In genomic region chr13:85137516-85137915, GRCh38 we compare ENCODE assay signal across 20 cellular contexts.
"Had no signal": no experiment of that assay in that cellular context is flagged by ENCODE, and none has a peak within 500 bp of the region (broad histone marks: within the 10 kb centered on the region; RNA-seq: fewer than 3 reads in every experiment).

No MANE protein-coding gene starts in this region.

- H3K4me1 ChIP-seq: upper lobe of right lung had no signal

- DNase-seq: activated CD4-positive, alpha-beta T cell treated with anti-CD3 and anti-CD28 coated beads, Interleukin-2, amount 50 U/mL, for 4 hours; activated gamma-delta T cell; activated T-cell treated with anti-CD3 and anti-CD28 coated beads, Interleukin-2, amount 50 U/mL, for 72 hours; effector memory CD8-positive, alpha-beta T cell; foreskin fibroblast; glutamatergic neuron; hypothalamus; kidney; midbrain; nephron progenitor cell; occipital lobe; stimulated activated naive B cell treated with anti-CD40 and anti-IgM and Interleukin-4, amounts not matched to agents 10 μg/mL and 1 μg/mL and 100 μg/mL, for 72 hours; upper lobe of right lung had no signal

- ATAC-seq: activated naive CD4-positive, alpha-beta T cell treated with anti-CD3 and anti-CD28 coated beads, Interleukin-2, amount 50 U/mL, for 72 hours; activated T-cell treated with anti-CD3 and anti-CD28 coated beads, Interleukin-2, amount 50 U/mL, for 72 hours; effector memory CD8-positive, alpha-beta T cell; left lobe of liver; stimulated activated naive B cell treated with anti-CD40 and anti-IgM and Interleukin-4, amounts not matched to agents 10 μg/mL and 1 μg/mL and 100 μg/mL, for 72 hours; upper lobe of right lung had no signal

- H3K36me3 ChIP-seq: cardiac muscle cell, upper lobe of right lung had no signal

- H3K27ac ChIP-seq: cardiac muscle cell, epithelial cell of prostate, upper lobe of right lung had no signal

- H3K27me3 Mint-ChIP-seq: effector memory CD8-positive, alpha-beta T cell; stimulated activated naive B cell treated with anti-CD40 and anti-IgM and Interleukin-4, amounts not matched to agents 10 μg/mL and 1 μg/mL and 100 μg/mL, for 72 hours had no signal

- H3K36me3 Mint-ChIP-seq: activated naive CD4-positive, alpha-beta T cell treated with anti-CD3 and anti-CD28 coated beads, Interleukin-2, amount 50 U/mL, for 72 hours; stimulated activated naive B cell treated with anti-CD40 and anti-IgM and Interleukin-4, amounts not matched to agents 10 μg/mL and 1 μg/mL and 100 μg/mL, for 72 hours had no signal

- H3K4me1 Mint-ChIP-seq: stimulated activated naive B cell treated with anti-CD40 and anti-IgM and Interleukin-4, amounts not matched to agents 10 μg/mL and 1 μg/mL and 100 μg/mL, for 72 hours had no signal

- H3K27ac Mint-ChIP-seq: activated naive CD4-positive, alpha-beta T cell treated with anti-CD3 and anti-CD28 coated beads, Interleukin-2, amount 50 U/mL, for 72 hours; activated T-cell treated with anti-CD3 and anti-CD28 coated beads, Interleukin-2, amount 50 U/mL, for 72 hours; effector memory CD8-positive, alpha-beta T cell; nephron progenitor cell; stimulated activated naive B cell treated with anti-CD40 and anti-IgM and Interleukin-4, amounts not matched to agents 10 μg/mL and 1 μg/mL and 100 μg/mL, for 72 hours; T-helper 2 cell treated with Interferon-gamma antibody and Interleukin-4, amounts not matched to agents 5 μg/mL and 100 μg/mL, for 36 hours had no signal

- H3K27me3 ChIP-seq: cardiac muscle cell, upper lobe of right lung had no signal

- FAIRE-seq: kidney, TTC549 had no signal

- H3K9me3 ChIP-seq: upper lobe of right lung had no signal

- H3K4me3 Mint-ChIP-seq: activated T-cell treated with anti-CD3 and anti-CD28 coated beads, Interleukin-2, amount 50 U/mL, for 72 hours; effector memory CD8-positive, alpha-beta T cell; nephron progenitor cell; stimulated activated naive B cell treated with anti-CD40 and anti-IgM and Interleukin-4, amounts not matched to agents 10 μg/mL and 1 μg/mL and 100 μg/mL, for 72 hours; T-helper 2 cell treated with Interferon-gamma antibody and Interleukin-4, amounts not matched to agents 5 μg/mL and 100 μg/mL, for 36 hours had no signal

- H3K4me3 ChIP-seq: cardiac muscle cell, lung, upper lobe of right lung had no signal

- H3K9me3 Mint-ChIP-seq: nephron progenitor cell had no signal
